In the genomic region with DNA sequence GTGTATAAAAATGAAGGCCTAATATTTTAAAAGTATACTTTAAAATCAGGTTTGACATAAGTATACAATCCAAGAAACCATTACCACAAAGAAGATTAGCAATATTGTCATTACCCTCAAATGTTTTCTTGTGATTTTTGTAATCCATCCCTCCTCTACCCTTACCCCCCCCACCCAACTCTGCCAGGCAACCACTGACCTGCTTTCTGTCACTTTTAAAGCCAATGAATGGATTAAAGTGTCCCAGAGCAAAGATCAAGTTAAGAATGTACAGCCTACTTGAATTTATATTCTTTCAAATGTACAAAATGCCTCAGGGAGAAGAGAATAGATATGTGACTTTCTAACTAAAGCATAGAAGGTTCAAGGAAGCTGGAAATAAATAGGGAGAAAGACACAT, we compare ENCODE assay signal across 29 cellular contexts.
"Had no signal": no experiment of that assay in that cellular context is flagged by ENCODE, and none has a peak within 500 bp of the region (broad histone marks: within the 10 kb centered on the region; RNA-seq: fewer than 3 reads in every experiment).

No MANE protein-coding gene starts in this region.

- H3K27me3 ChIP-seq: neutrophil, pancreas, spleen, suprapubic skin, testis, tibial artery, transverse colon, upper lobe of right lung, uterus had no signal

- H3K4me3 ChIP-seq: pancreas, prostate gland, skin epidermis, smooth muscle cell, spleen, suprapubic skin, testis, tibial artery, transverse colon, upper lobe of right lung, uterus had no signal

- FAIRE-seq: pancreas had no signal

- DNase-seq: naive thymus-derived CD8-positive, alpha-beta T cell; nephron progenitor cell; nucleus accumbens; pancreas; retina; right cardiac atrium; spleen; stimulated activated CD4-positive, alpha-beta T cell treated with anti-CD3 and anti-CD28 coated beads, Interleukin-12 subunit alpha, Interleukin-12 subunit beta, amount 100 ng/mL, for 4 hours; stimulated activated CD4-positive, alpha-beta T cell treated with anti-CD3 and anti-CD28 coated beads, Interleukin-1b, Interleukin-23, amount 100 ng/mL, for 48 hours; stimulated activated CD4-positive, alpha-beta T cell treated with anti-CD3 and anti-CD28 coated beads, Interleukin-4, amount 100 ng/mL, for 1 hour; stimulated activated CD4-positive, alpha-beta T cell treated with anti-CD3 and anti-CD28 coated beads, Interleukin-4, amount 100 ng/mL, for 4 hours; stimulated activated CD8-positive, alpha-beta memory T cell treated with anti-CD3 and anti-CD28 coated beads, Interleukin-4, amount 100 ng/mL, for 48 hours; stimulated activated naive CD4-positive, alpha-beta T cell; stimulated activated naive CD8-positive, alpha-beta T cell treated with anti-CD3 and anti-CD28 coated beads, Interleukin-15, amount 100 ng/mL, for 72 hours; stimulated activated naive CD8-positive, alpha-beta T cell treated with anti-CD3 and anti-CD28 coated beads, Interleukin-15, Interleukin-2, amounts not matched to agents 100 U/mL and 50 U/mL, for 24 hours; substantia nigra; testis; tibial artery; transverse colon; upper lobe of right lung; uterus had no signal

- H3K27ac ChIP-seq: neutrophil, pancreas, prostate gland, skin epidermis, spleen, suprapubic skin, testis, tibial artery, transverse colon, upper lobe of right lung, uterus had no signal

- H3K9me3 ChIP-seq: neutrophil, pancreas, prostate gland, spleen, suprapubic skin, testis, tibial artery, transverse colon, upper lobe of right lung, uterus had no signal

- ATAC-seq: naive thymus-derived CD8-positive, alpha-beta T cell; natural killer cell treated with Interleukin-12 subunit alpha and Interleukin-12 subunit beta and Interleukin-15 and Interleukin-18, amount 100 ng/mL, for 72 hours; pancreas; right cardiac atrium; sciatic nerve; stimulated activated memory B cell treated with anti-CD40 and anti-IgM and Interleukin-4, amounts not matched to agents 10 μg/mL and 1 μg/mL and 100 μg/mL, for 72 hours; stimulated activated naive CD8-positive, alpha-beta T cell treated with anti-CD3 and anti-CD28 coated beads, Interleukin-15, amount 100 ng/mL, for 72 hours; stimulated activated naive CD8-positive, alpha-beta T cell treated with anti-CD3 and anti-CD28 coated beads, Interleukin-15, Interleukin-2, amounts not matched to agents 100 U/mL and 50 U/mL, for 24 hours; upper lobe of right lung had no signal

- H3K4me2 ChIP-seq: smooth muscle cell had no signal

- H3K4me1 ChIP-seq: pancreas, prostate gland, spleen, suprapubic skin, testis, tibial artery, transverse colon, upper lobe of right lung, uterus had no signal

- H3K36me3 ChIP-seq: neutrophil, pancreas, prostate gland, spleen, suprapubic skin, tibial artery, transverse colon, upper lobe of right lung, uterus had no signal
